In the genomic region with DNA sequence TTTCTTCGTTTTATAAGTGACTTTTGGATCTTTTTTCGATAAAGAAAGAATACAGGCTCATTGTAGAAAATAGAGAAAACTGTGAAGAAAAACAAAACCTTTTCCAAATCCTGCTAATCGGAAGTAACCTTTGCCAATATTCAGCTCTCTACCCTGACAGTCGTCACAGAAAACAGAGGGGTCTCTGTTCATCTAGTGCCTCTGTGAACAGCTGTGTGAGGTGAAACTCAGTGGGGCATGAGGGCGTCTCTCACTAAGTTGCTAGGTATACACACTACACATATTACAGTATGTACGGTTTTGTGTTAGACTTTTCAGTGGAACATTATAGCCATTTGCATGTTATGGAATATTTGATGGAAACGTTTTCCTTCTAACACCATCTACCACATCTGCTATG, we compare ENCODE assay signal across 36 cellular contexts.
"Had no signal": no experiment of that assay in that cellular context is flagged by ENCODE, and none has a peak within 500 bp of the region (broad histone marks: within the 10 kb centered on the region; RNA-seq: fewer than 3 reads in every experiment).

No MANE protein-coding gene starts in this region.

- DNase-seq: Karpas-422, Kasumi-1, MG63, MM.1S, MV-4-11, NCI-H1048, NCI-H1092, NCI-H1092 treated with DMSO at 0.1 percent for 48 hours, NCI-H1105, NCI-H1105 treated with DMSO at 0.1 percent for 48 hours, NCI-H1417, NCI-H1417 treated with DMSO at 0.1 percent for 48 hours, NCI-H1436, NCI-H1436 treated with DMSO at 0.1 percent for 48 hours, NCI-H146, NCI-H1694, NCI-H1694 treated with DMSO at 0.1 percent for 48 hours, NCI-H187, NCI-H187 treated with DMSO at 0.1 percent for 48 hours, NCI-H1930, NCI-H2029, NCI-H2029 treated with DMSO at 0.1 percent for 48 hours, NCI-H2081, NCI-H2081 treated with DMSO at 0.1 percent for 48 hours, NCI-H2107, NCI-H2171, NCI-H2171 treated with DMSO at 0.1 percent for 48 hours, NCI-H2227 treated with DMSO at 0.1 percent for 48 hours, NCI-H226, NCI-H345, NCI-H446, NCI-H446 treated with DMSO at 0.1 percent for 48 hours, NCI-H510A, NCI-H510A treated with DMSO at 0.1 percent for 48 hours, NCI-H524, NCI-H524 treated with DMSO at 0.1 percent for 48 hours had no signal

- H3K9me3 ChIP-seq: MG63 had no signal

- H3K27me3 ChIP-seq: MG63 had no signal

- H3K36me3 ChIP-seq: MG63 had no signal

- H3K4me3 ChIP-seq: MG63 had no signal
